Comparison of ENCODE assay signal across 1 cellular context in genomic region chr7:25959168-25959734, GRCh38.
TF ChIP-seq lines count a peak whose summit lies in the region.

No MANE protein-coding gene starts in this region.

TF ChIP-seq in H1, 55 proteins besides CTCF, POLR2A, EP300 and RAD21 (continued from another document):
- TF ChIP-seq CHD7 (IDR thresholded peaks at IDR 0.05; ENCODE audit: insufficient replicate concordance, low read length), result no peak
- TF ChIP-seq HDAC2 (IDR thresholded peaks at IDR 0.05; ENCODE audit: borderline replicate concordance in 1 of 2, low read depth in 2 of 2, low read length in 2 of 2), result no peak
- no peak for TF ChIP-seq CREB1 (IDR thresholded peaks at IDR 0.05)
- no peak for TF ChIP-seq POLR2AphosphoS5 (IDR thresholded peaks at IDR 0.05; ENCODE audit: low read depth, low read length)
- no peak for TF ChIP-seq NANOG (IDR thresholded peaks at IDR 0.05; ENCODE audit: insufficient read depth, low read depth, low read length, poor library complexity, severe bottlenecking)
- TF ChIP-seq USF2 (IDR thresholded peaks at IDR 0.05; ENCODE audit: low read length), result no peak
- TF ChIP-seq BCL11A (IDR thresholded peaks at IDR 0.05; ENCODE audit: low read depth in 2 of 2, low read length in 2 of 2), result no peak
- no peak for TF ChIP-seq FOSL1 (IDR thresholded peaks at IDR 0.05; ENCODE audit: insufficient read depth, low read depth, low read length)
- TF ChIP-seq SAP30 (IDR thresholded peaks at IDR 0.05; ENCODE audit: insufficient read depth, insufficient replicate concordance, low read length), result no peak
- no peak for TF ChIP-seq MAFK (IDR thresholded peaks at IDR 0.05; ENCODE audit: low read depth, low read length)
- no peak for TF ChIP-seq GTF2F1 (IDR thresholded peaks at IDR 0.05; ENCODE audit: borderline replicate concordance, low read depth, low read length)
- TF ChIP-seq MAX (IDR thresholded peaks at IDR 0.05), result no peak
- TF ChIP-seq TCF12 (IDR thresholded peaks at IDR 0.05; ENCODE audit: low read depth, low read length), result no peak
- TF ChIP-seq E2F6 (IDR thresholded peaks at IDR 0.05), result no peak
- TF ChIP-seq KDM5A (IDR thresholded peaks at IDR 0.05; ENCODE audit: low read length), result no peak
- TF ChIP-seq POU5F1 (IDR thresholded peaks at IDR 0.05; ENCODE audit: low read depth, low read length), result no peak
- no peak for TF ChIP-seq TAF1 (IDR thresholded peaks at IDR 0.05; ENCODE audit: low read depth, low read length)
- no peak for TF ChIP-seq SIN3A (conservative IDR thresholded peaks at IDR 0.05 in 1 of 2, IDR thresholded peaks at IDR 0.05 in 1 of 2; ENCODE audit: low read depth in 1 of 2, low read length in 2 of 2)
